In genomic region chr19:7851623-7852500, GRCh38 we compare ENCODE assay signal across 24 cellular contexts. TPM values are rescaled to one million over a fixed set of nuclear protein-coding genes. Genes with fewer than 3 reads are reported as not detected.
DNase-seq lines count a peak whose midpoint lies in the region; ATAC-seq, FAIRE-seq and TF ChIP-seq lines count a peak whose summit lies in the region.
"Had no signal": no experiment of that assay in that cellular context is flagged by ENCODE, and none has a peak within 500 bp of the region (broad histone marks: within the 10 kb centered on the region; RNA-seq: fewer than 3 reads in every experiment).

No MANE protein-coding gene starts in this region.

- H3K36me3 ChIP-seq in NT2/D1 (ENCODE audit: insufficient read depth, insufficient read length, low read length) (no peaks in the 10 kb centered on the region), upper lobe of right lung (no peaks in the 10 kb centered on the region)
- H3K36me3 ChIP-seq: neural progenitor cell, right lobe of liver, uterus had no signal

- H3K4me1 ChIP-seq in NT2/D1 (ENCODE audit: insufficient read depth, insufficient read length) (peaks cover 19% of the 10 kb centered on the region), upper lobe of right lung (no peaks in the 10 kb centered on the region)
- H3K4me1 ChIP-seq: neural progenitor cell, uterus had no signal

- H3K4me3 ChIP-seq in NT2/D1 (ENCODE audit: insufficient read length, low read depth): no peak overlapping the region
- no peak overlapping the region for H3K4me3 ChIP-seq in upper lobe of right lung
- H3K4me3 ChIP-seq: GM23248, neural progenitor cell, right lobe of liver, stomach, uterus had no signal

- H3K9me3 ChIP-seq in NT2/D1 (ENCODE audit: insufficient read depth, low read length) (no peaks in the 10 kb centered on the region), upper lobe of right lung (no peaks in the 10 kb centered on the region)
- H3K9me3 ChIP-seq: right lobe of liver, stomach, uterus had no signal

- H3K27me3 ChIP-seq in NT2/D1 (ENCODE audit: insufficient read depth, insufficient read length) (peaks cover 8% of the 10 kb centered on the region), upper lobe of right lung (no peaks in the 10 kb centered on the region)
- H3K27me3 ChIP-seq: right lobe of liver, uterus had no signal

- DNase-seq in NT2/D1 (ENCODE audit: low read depth, low spot score): no peak
- peak; percentile 82 to 93 for DNase-seq in frontal cortex (ENCODE audit: low spot score in 2 of 2)
- DNase-seq in nucleus accumbens (lab: John Stamatoyannopoulos, UW): peak in 54 of 56 donors; percentile 32 to 98 (median 88)
- no peak for DNase-seq in upper lobe of right lung
- no peak for DNase-seq in activated CD4-positive, alpha-beta T cell treated with anti-CD3 and anti-CD28 coated beads, Interleukin-2, amount 50 U/mL, for 4 hours
- DNase-seq in stimulated activated naive CD8-positive, alpha-beta T cell treated with anti-CD3 and anti-CD28 coated beads, Interleukin-15, Interleukin-2, amounts not matched to agents 100 U/mL and 50 U/mL, for 24 hours: no peak
- DNase-seq: activated CD4-positive, alpha-beta memory T cell treated with anti-CD3 and anti-CD28 coated beads for 36 hours; activated T-cell treated with anti-CD3 and anti-CD28 coated beads, Interleukin-2, amount 50 U/mL, for 24 hours; CD4-positive, alpha-beta memory T cell; DND-41; GM23248; KBM-7; NCI-H2029; NCI-H510A treated with DMSO at 0.1 percent for 48 hours; SHP77 treated with DMSO at 0.1 percent for 48 hours; stomach; uterus had no signal

- H3K9ac ChIP-seq in NT2/D1 (ENCODE audit: insufficient read length, low read depth): peak overlapping the region; percentile 61
- H3K9ac ChIP-seq: GM23248, neural progenitor cell had no signal

- no peak for FAIRE-seq in frontal cortex (lab: Jason Lieb, UNC)
- FAIRE-seq: GM18507, keratinocyte had no signal

- no peak overlapping the region for H3K27ac ChIP-seq in upper lobe of right lung
- H3K27ac ChIP-seq: GM23248, neural progenitor cell, right lobe of liver, stomach, uterus, VCaP had no signal

- intact Hi-C loops in upper lobe of right lung (cut with DNase I): no loop called here

- TF ChIP-seq CTCF in upper lobe of right lung (IDR thresholded peaks at IDR 0.05): no peak

- ATAC-seq in upper lobe of right lung: no peak
- ATAC-seq in stimulated activated naive CD8-positive, alpha-beta T cell treated with anti-CD3 and anti-CD28 coated beads, Interleukin-15, Interleukin-2, amounts not matched to agents 100 U/mL and 50 U/mL, for 24 hours: no peak

RNA-seq across cellular contexts. Expression of gene EVI5L, which starts 21.8 kb away (rescaled TPM):
- total RNA-seq in frontal cortex: 47.7 TPM
- total RNA-seq in upper lobe of right lung: 15.5 TPM

RNA-seq across cellular contexts. Expression of gene PRR36, which starts 22.3 kb away (rescaled TPM):
- total RNA-seq in frontal cortex (2.9 TPM), upper lobe of right lung (2.6 TPM)
- total RNA-seq: GM23248, mesenteric fat pad had no signal

RNA-seq across cellular contexts. Expression of gene LRRC8E, which starts 36.4 kb away (rescaled TPM):
- total RNA-seq in frontal cortex (not detected), upper lobe of right lung (11.0 TPM)
- total RNA-seq: activated CD4-positive, alpha-beta memory T cell treated with anti-CD3 and anti-CD28 coated beads for 36 hours; CD4-positive, alpha-beta memory T cell; T-helper 1 cell treated with Interleukin-12 subunit alpha and Interleukin-12 subunit beta and Interleukin-4 antibody, amounts not matched to agents 30 ng/mL and 1 ng/mL, for 36 hours had no signal

RNA-seq across cellular contexts. Expression of gene MAP2K7, which starts 51.8 kb away (rescaled TPM):
- total RNA-seq in frontal cortex (5.7 TPM), upper lobe of right lung (36.4 TPM)

Comparison
In these comparisons a context has a peak if more than half of its experiments do, and no peak if none do; other contexts are left out.
1. DNase-seq: peak in frontal cortex (2 of 2) and nucleus accumbens (54 of 56); none in NT2/D1 (single experiment), upper lobe of right lung (single experiment), activated CD4-positive, alpha-beta T cell treated with anti-CD3 and anti-CD28 coated beads, Interleukin-2, amount 50 U/mL, for 4 hours (0 of 2) and stimulated activated naive CD8-positive, alpha-beta T cell treated with anti-CD3 and anti-CD28 coated beads, Interleukin-15, Interleukin-2, amounts not matched to agents 100 U/mL and 50 U/mL, for 24 hours (single experiment).
2. RNA of gene LRRC8E, which starts 36.4 kb away (total RNA-seq): 11.0 TPM in upper lobe of right lung (single experiment); not detected in frontal cortex (single experiment); every median in the first group is over 10 times any median in the second.